9 cellular contexts compared by ENCODE assay signal in genomic region chr6:34459899-34460593, GRCh38. TPM values are rescaled to one million over a fixed set of nuclear protein-coding genes. Genes with fewer than 3 reads are reported as not detected.
DNase-seq lines count a peak whose midpoint lies in the region; ATAC-seq and TF ChIP-seq lines count a peak whose summit lies in the region.
"Had no signal": no experiment of that assay in that cellular context is flagged by ENCODE, and none has a peak within 500 bp of the region (broad histone marks: within the 10 kb centered on the region; RNA-seq: fewer than 3 reads in every experiment).

No MANE protein-coding gene starts in this region.

- ATAC-seq in Panc1 (peak; percentile 77), gastrocnemius medialis (peak; percentile 92 to 95), HG02763 (IDR thresholded peaks at IDR 0.05; ENCODE audit: unreplicated experiment) (no peak)
- peak; percentile 75 for ATAC-seq in activated T-helper 17 cell treated with anti-CD3 and anti-CD28 coated beads, Interleukin-2, amount 50 U/mL, for 72 hours (replicated peaks)

- peaks cover 8% of the 10 kb centered on the region in 2 donors for H3K27me3 Mint-ChIP-seq in CD4-positive, alpha-beta memory T cell
- peaks cover 6% of the 10 kb centered on the region for H3K27me3 Mint-ChIP-seq in activated T-helper 17 cell treated with anti-CD3 and anti-CD28 coated beads, Interleukin-2, amount 50 U/mL, for 72 hours

- no peaks in the 10 kb centered on the region for H3K36me3 ChIP-seq in CD4-positive, alpha-beta memory T cell (ENCODE audit: insufficient read depth, low read length)
- H3K36me3 ChIP-seq in Panc1 (ENCODE audit: control insufficient read depth, insufficient read depth, low read length): no peaks in the 10 kb centered on the region
- no peaks in the 10 kb centered on the region for H3K36me3 ChIP-seq in gastrocnemius medialis

- POLR2A ChIA-PET in CD4-positive, alpha-beta memory T cell (lab: Charles Lee; ENCODE audit: partially characterized antibody): interaction anchor here (1.0 to 2.0 kb wide), 4 partner anchors 148 to 679 kb away, joined by 3 to 11 read pairs (median 4); partner anchors contain the start of genes ANKS1A and TAF11
- POLR2A ChIA-PET in Panc1 (lab: Charles Lee): no interaction called here

- in situ Hi-C loops in Panc1 (cut with HindIII; ENCODE audit: low pct_unique_long_range_greater_than_20kb, low sequenced_read_pairs): no loop called here
- in situ Hi-C loops in gastrocnemius medialis (cut with MboI; ENCODE audit: low sequenced_read_pairs in 4 of 4): loop anchor here in 3 of 4 donors (10.0 to 25.0 kb wide), 3 partner anchors 145 to 155 kb away; no protein-coding TSS in a partner anchor

- intact Hi-C loops in CD4-positive, alpha-beta memory T cell (cut with micrococcal nuclease): loop anchor here (1.0 to 5.0 kb wide), 5 partner anchors 123 to 781 kb away; no protein-coding TSS in a partner anchor
- intact Hi-C loops in Panc1 (cut with micrococcal nuclease; ENCODE audit: unreplicated experiment): loop anchor here (5.0 kb wide), 1 partner anchor 147 kb away; no protein-coding TSS in a partner anchor
- intact Hi-C loops in gastrocnemius medialis (cut with DNase I; ENCODE audit: low total_unique reads): loop anchor here (1.0 to 5.0 kb wide), 2 partner anchors 67 to 149 kb away; no protein-coding TSS in a partner anchor

- DNase-seq in CD4-positive, alpha-beta memory T cell: peak; percentile 48 to 56 (median 52)
- DNase-seq in HFF-Myc (ENCODE audit: extremely low read depth, low read depth) (no peak), Panc1 (ENCODE audit: low read depth, low spot score) (peak; percentile 50), glomerular endothelial cell (ENCODE audit: extremely low read depth, low read depth, low spot score) (peak; percentile 31), gastrocnemius medialis (peak; percentile 24 to 49), NCI-H128 (lab: John Stamatoyannopoulos, UW; ENCODE audit: unreplicated experiment) (no peak)

- H3K27me3 ChIP-seq in CD4-positive, alpha-beta memory T cell (ENCODE audit: insufficient read depth, low read length): peaks cover under 1% of the 10 kb centered on the region
- H3K27me3 ChIP-seq in Panc1 (ENCODE audit: control insufficient read depth, insufficient read depth, low read length) (no peaks in the 10 kb centered on the region), gastrocnemius medialis (peaks cover 0 to 5% (median 2%) of the 10 kb centered on the region in 3 donors)

- no peak overlapping the region for H3K4me3 ChIP-seq in CD4-positive, alpha-beta memory T cell (ENCODE audit: low read length in 2 of 2)
- H3K4me3 ChIP-seq in HFF-Myc (replicated peaks; ENCODE audit: low read depth, low read length): no peak overlapping the region
- no peak overlapping the region for H3K4me3 ChIP-seq in Panc1 (ENCODE audit: low read depth in 2 of 2, low read length in 2 of 2)
- H3K4me3 ChIP-seq in gastrocnemius medialis: no peak overlapping the region

- no peaks in the 10 kb centered on the region for H3K36me3 Mint-ChIP-seq in CD4-positive, alpha-beta memory T cell
- no peaks in the 10 kb centered on the region for H3K36me3 Mint-ChIP-seq in activated T-helper 17 cell treated with anti-CD3 and anti-CD28 coated beads, Interleukin-2, amount 50 U/mL, for 72 hours (ENCODE audit: low read depth)
- H3K36me3 Mint-ChIP-seq: IgD-negative memory B cell had no signal

- H3K4me1 ChIP-seq in CD4-positive, alpha-beta memory T cell (ENCODE audit: insufficient read depth, low read length): no peaks in the 10 kb centered on the region
- H3K4me1 ChIP-seq in Panc1 (ENCODE audit: control insufficient read depth, insufficient read depth, low read length) (no peaks in the 10 kb centered on the region), gastrocnemius medialis (no peaks in the 10 kb centered on the region)

- H3K27ac ChIP-seq in CD4-positive, alpha-beta memory T cell (ENCODE audit: low read depth, low read length): no peak overlapping the region
- H3K27ac ChIP-seq in Panc1 (ENCODE audit: low read length) (no peak overlapping the region), gastrocnemius medialis (no peak overlapping the region)

- CTCF ChIA-PET in CD4-positive, alpha-beta memory T cell (lab: Charles Lee; ENCODE audit: partially characterized antibody): interaction anchor here (0.6 to 7.8 kb wide), 26 partner anchors 9 to 744 kb away, joined by 3 to 178 read pairs (median 5); partner anchors contain the start of gene SMIM29
- CTCF ChIA-PET in Panc1 (lab: Charles Lee): interaction anchor here (0.5 to 3.6 kb wide), 11 partner anchors 39 to 516 kb away, joined by 3 to 19 read pairs (median 3); no protein-coding TSS in a partner anchor

- BruUV-seq in Panc1 (replicated peaks; lab: Mats Ljungman, UMichigan): no TSS peak

- H3K9me3 Mint-ChIP-seq in CD4-positive, alpha-beta memory T cell: no peaks in the 10 kb centered on the region
- H3K9me3 Mint-ChIP-seq in activated T-helper 17 cell treated with anti-CD3 and anti-CD28 coated beads, Interleukin-2, amount 50 U/mL, for 72 hours: no peaks in the 10 kb centered on the region
- H3K9me3 Mint-ChIP-seq: IgD-negative memory B cell had no signal

- peak; percentile 76 for TF ChIP-seq CTCF in HFF-Myc (IDR thresholded peaks at IDR 0.05; ENCODE audit: low read depth, low read length, missing control alignments)
- peak; percentile 86 for TF ChIP-seq CTCF in Panc1 (IDR thresholded peaks at IDR 0.05)
- TF ChIP-seq CTCF in gastrocnemius medialis (IDR thresholded peaks at IDR 0.05 in 4 of 5, conservative IDR thresholded peaks at IDR 0.05 in 1 of 5): peak; percentile 56 to 78 (median 64)

- no peak overlapping the region for H3K4me3 Mint-ChIP-seq in CD4-positive, alpha-beta memory T cell
- no peak overlapping the region for H3K4me3 Mint-ChIP-seq in activated T-helper 17 cell treated with anti-CD3 and anti-CD28 coated beads, Interleukin-2, amount 50 U/mL, for 72 hours
- H3K4me3 Mint-ChIP-seq: IgD-negative memory B cell had no signal

- no peak overlapping the region for H3K27ac Mint-ChIP-seq in CD4-positive, alpha-beta memory T cell
- H3K27ac Mint-ChIP-seq in activated T-helper 17 cell treated with anti-CD3 and anti-CD28 coated beads, Interleukin-2, amount 50 U/mL, for 72 hours: no peak overlapping the region
- H3K27ac Mint-ChIP-seq: IgD-negative memory B cell had no signal

- no peak for TF ChIP-seq POLR2A in gastrocnemius medialis (IDR thresholded peaks at IDR 0.05)

- H3K4me1 Mint-ChIP-seq in CD4-positive, alpha-beta memory T cell: peaks cover 0 to under 1% (median under 1%) of the 10 kb centered on the region in 4 donors
- H3K4me1 Mint-ChIP-seq in activated T-helper 17 cell treated with anti-CD3 and anti-CD28 coated beads, Interleukin-2, amount 50 U/mL, for 72 hours: no peaks in the 10 kb centered on the region

- no peaks in the 10 kb centered on the region for H3K9me3 ChIP-seq in CD4-positive, alpha-beta memory T cell (ENCODE audit: control insufficient read depth in 1 of 2, low read length in 2 of 2)
- H3K9me3 ChIP-seq in Panc1 (ENCODE audit: control insufficient read depth, insufficient read depth, low read depth, low read length): no peaks in the 10 kb centered on the region
- no peaks in the 10 kb centered on the region for H3K9me3 ChIP-seq in gastrocnemius medialis

RNA-seq across cellular contexts. Expression of gene PACSIN1, which starts 5.8 kb away (rescaled TPM):
- total RNA-seq in CD4-positive, alpha-beta memory T cell: 1 to 10 TPM; 2.0 to 2.3 TPM
- under 1 TPM in 1 of 2 donors, not detected in 1; 0.92 TPM for polyA plus RNA-seq in CD4-positive, alpha-beta memory T cell
- 0.18 TPM for total RNA-seq in Panc1 (2021; ENCODE audit: unreplicated experiment)
- 0.30 TPM for polyA plus RNA-seq in Panc1 (2012; ENCODE audit: insufficient read length)
- total RNA-seq in activated T-helper 17 cell treated with anti-CD3 and anti-CD28 coated beads, Interleukin-2, amount 50 U/mL, for 72 hours: under 1 TPM in 1 of 2 donors, not detected in 1; 0.09 TPM
- total RNA-seq in glomerular endothelial cell: not detected in 2 replicates
- total RNA-seq in gastrocnemius medialis: not detected
- polyA plus RNA-seq: IgD-negative memory B cell had no signal

RNA-seq across cellular contexts. Expression of gene RPS10, which starts 34.2 kb away (rescaled TPM):
- 1,000 to 10,000 TPM; 2,689 to 2,757 TPM for total RNA-seq in CD4-positive, alpha-beta memory T cell
- 1,000 to 10,000 TPM; 1,588 to 1,682 TPM for polyA plus RNA-seq in CD4-positive, alpha-beta memory T cell
- 1,363 TPM for total RNA-seq in Panc1 (2021; ENCODE audit: unreplicated experiment)
- 1,658 TPM for polyA plus RNA-seq in Panc1 (2012; ENCODE audit: insufficient read length)
- 1,000 to 10,000 TPM; 2,080 to 2,467 TPM for total RNA-seq in activated T-helper 17 cell treated with anti-CD3 and anti-CD28 coated beads, Interleukin-2, amount 50 U/mL, for 72 hours
- total RNA-seq in glomerular endothelial cell: 1,516 and 2,726 TPM in 2 replicates
- 1,000 to 10,000 TPM; 1,471 to 2,243 (median 1,775) TPM for total RNA-seq in gastrocnemius medialis

Comparison
In these comparisons a context has a peak if more than half of its experiments do, and no peak if none do; other contexts are left out.
1. DNase-seq: peak in CD4-positive, alpha-beta memory T cell (5 of 5), Panc1 (single experiment), glomerular endothelial cell (single experiment) and gastrocnemius medialis (2 of 2); none in HFF-Myc (single experiment) and NCI-H128 (single experiment).
2. Peak in every context shown above with its lines, with median percentiles within 50 percentile points of each other: CTCF ChIP-seq.